ENCODE assay signal across 21 cellular contexts in the genomic region with DNA sequence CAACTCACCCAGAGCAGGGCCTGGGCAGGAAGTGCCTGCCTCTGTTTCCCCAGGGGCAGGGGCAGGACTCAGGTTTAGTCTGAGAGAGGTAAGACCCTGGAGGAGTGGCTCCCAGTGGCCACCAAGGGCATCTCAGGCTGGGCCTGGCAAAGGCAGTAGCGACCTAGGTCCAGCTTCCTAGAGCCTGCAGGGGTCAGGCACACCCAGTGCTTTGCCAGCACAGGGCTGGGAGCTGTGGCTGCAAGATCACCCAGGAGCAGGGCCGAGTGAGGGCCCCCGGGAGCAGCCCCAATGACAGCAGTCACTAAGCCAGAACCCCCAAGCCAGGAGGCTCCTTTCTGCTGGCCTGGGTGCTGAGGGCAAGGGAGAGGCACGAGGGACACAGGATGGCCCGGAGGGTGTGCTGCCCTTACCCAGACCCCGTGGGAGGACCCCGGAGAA. TPM values are rescaled to one million over a fixed set of nuclear protein-coding genes. Genes with fewer than 3 reads are reported as not detected.
DNase-seq lines count a peak whose midpoint lies in the region; TF ChIP-seq lines count a peak whose summit lies in the region.
"Had no signal": no experiment of that assay in that cellular context is flagged by ENCODE, and none has a peak within 500 bp of the region (broad histone marks: within the 10 kb centered on the region; RNA-seq: fewer than 3 reads in every experiment).

No MANE protein-coding gene starts in this region.

- peaks cover 0 to under 1% (median 0%) of the 10 kb centered on the region in 4 donors for H3K4me1 ChIP-seq in stomach
- H3K4me1 ChIP-seq: breast epithelium had no signal

- H3K4me3 Mint-ChIP-seq in HFFc6 (no peak overlapping the region), chondrocyte (ENCODE audit: unreplicated experiment) (no peak overlapping the region), progenitor cell of endocrine pancreas (ENCODE audit: low read depth) (no peak overlapping the region)
- H3K4me3 Mint-ChIP-seq: activated naive CD4-positive, alpha-beta T cell treated with anti-CD3 and anti-CD28 coated beads for 36 hours had no signal

- H3K4me1 Mint-ChIP-seq in HFFc6 (ENCODE audit: low read depth) = peaks cover 5% of the 10 kb centered on the region
- H3K4me1 Mint-ChIP-seq in chondrocyte (ENCODE audit: low read depth) = no peaks in the 10 kb centered on the region
- H3K4me1 Mint-ChIP-seq in progenitor cell of endocrine pancreas (ENCODE audit: low read depth) = no peaks in the 10 kb centered on the region

- intact Hi-C loops in stomach (cut with DNase I; ENCODE audit: low total_unique reads) = no loop called here

- peaks cover 0 to 32% (median 0%) of the 10 kb centered on the region in 3 donors for H3K27me3 ChIP-seq in stomach
- H3K27me3 ChIP-seq: breast epithelium had no signal

- H3K27ac Mint-ChIP-seq in HFFc6 (no peak overlapping the region), chondrocyte (ENCODE audit: unreplicated experiment) (no peak overlapping the region), progenitor cell of endocrine pancreas (no peak overlapping the region)
- H3K27ac Mint-ChIP-seq: activated naive CD4-positive, alpha-beta T cell treated with anti-CD3 and anti-CD28 coated beads for 36 hours had no signal

- peak; percentile 31; the same call in 1 of the 2 replicates for TF ChIP-seq CTCF in HFFc6 (IDR thresholded peaks at IDR 0.05)
- no peak for TF ChIP-seq CTCF in chondrocyte (IDR thresholded peaks at IDR 0.05)
- TF ChIP-seq CTCF in progenitor cell of endocrine pancreas (IDR thresholded peaks at IDR 0.05; ENCODE audit: unreplicated experiment) = peak; percentile 10
- TF ChIP-seq CTCF in stomach (IDR thresholded peaks at IDR 0.05) = no peak

- DNase-seq in DMS53 (lab: John Stamatoyannopoulos, UW) (peak; percentile 40), DMS53 treated with DMSO at 0.1 percent for 48 hours (lab: John Stamatoyannopoulos, UW; ENCODE audit: unreplicated experiment) (no peak), HFFc6 (no peak), chondrocyte (ENCODE audit: low spot score) (peak; percentile 79), progenitor cell of endocrine pancreas (ENCODE audit: low spot score, unreplicated experiment) (no peak), stomach (no peak), epidermal melanocyte (ENCODE audit: insufficient read length, low spot score) (no peak), SKM-1 treated with dmso at 0.1 percent for 144 hours (lab: John Stamatoyannopoulos, UW; ENCODE audit: unreplicated experiment) (no peak)
- DNase-seq: activated CD4-positive, CD25-positive, alpha-beta regulatory T cell; C1 segment of cervical spinal cord; effector memory CD4-positive, alpha-beta T cell; Karpas-422; NCI-H2029; NCI-H526 treated with DMSO at 0.1 percent for 48 hours; PC-9 had no signal

- no peaks in the 10 kb centered on the region for H3K36me3 ChIP-seq in stomach
- H3K36me3 ChIP-seq: breast epithelium had no signal

- H3K27ac ChIP-seq in stomach = no peak overlapping the region
- H3K27ac ChIP-seq: 22Rv1, breast epithelium, PC-9, skin epidermis had no signal

- H3K4me3 ChIP-seq in stomach = no peak overlapping the region
- H3K4me3 ChIP-seq: breast epithelium, GM12878, PC-9, skin epidermis had no signal

- H3K27me3 Mint-ChIP-seq in HFFc6 (ENCODE audit: insufficient read depth) (peaks cover 11% of the 10 kb centered on the region), chondrocyte (ENCODE audit: low read depth) (peaks cover 4% of the 10 kb centered on the region), progenitor cell of endocrine pancreas (peaks cover 11% of the 10 kb centered on the region)

- H3K9me3 Mint-ChIP-seq in HFFc6 (no peaks in the 10 kb centered on the region), chondrocyte (ENCODE audit: low read depth) (no peaks in the 10 kb centered on the region), progenitor cell of endocrine pancreas (ENCODE audit: low read depth) (no peaks in the 10 kb centered on the region)
- H3K9me3 Mint-ChIP-seq: activated naive CD4-positive, alpha-beta T cell treated with anti-CD3 and anti-CD28 coated beads for 36 hours had no signal

- H3K9me3 ChIP-seq in stomach = no peaks in the 10 kb centered on the region
- H3K9me3 ChIP-seq: breast epithelium had no signal

- no peak for TF ChIP-seq POLR2A in stomach (IDR thresholded peaks at IDR 0.05)

- no peaks in the 10 kb centered on the region for H3K36me3 Mint-ChIP-seq in HFFc6 (ENCODE audit: low read depth)
- no peaks in the 10 kb centered on the region for H3K36me3 Mint-ChIP-seq in chondrocyte (ENCODE audit: low read depth)
- H3K36me3 Mint-ChIP-seq in progenitor cell of endocrine pancreas (ENCODE audit: insufficient read depth) = no peaks in the 10 kb centered on the region

- WGBS in stomach, 5 donors = 63 to 79% (median 72%) methylated on average over 4 to 7 of the region's 7 CpGs

- no peak for TF ChIP-seq EP300 in stomach (IDR thresholded peaks at IDR 0.05)

RNA-seq across cellular contexts. Expression of a gene that starts 8.8 kb away (rescaled TPM):
- total RNA-seq in HFFc6 (2021; fragmentation: NEBNext Ultra II Directional; extraction: Animal tissue kit (Norgen Biotek cat#: 25700)) = 10 to 100 TPM; 10.1 to 17.9 (median 11.5) TPM
- total RNA-seq in chondrocyte (0.31 to 1.3 TPM (median 1.1 TPM) in 3 replicates), progenitor cell of endocrine pancreas (0.64 and 0.93 TPM in 2 replicates), stomach (1 to 10 TPM; 4.0 to 9.4 (median 8.1) TPM)
- polyA plus RNA-seq in stomach = 1 to 10 TPM; 3.6 to 6.1 (median 4.7) TPM

RNA-seq across cellular contexts. Expression of a gene that starts 15.7 kb away (rescaled TPM):
- under 1 TPM in 3 of 6 experiments, not detected in 3; 0.25 to 0.39 (median 0.31) TPM for total RNA-seq in HFFc6 (2021; fragmentation: NEBNext Ultra II Directional; extraction: Animal tissue kit (Norgen Biotek cat#: 25700))
- total RNA-seq in chondrocyte (not detected in 3 replicates), progenitor cell of endocrine pancreas (0.29 TPM in 1 of 2 replicates, not detected in the other), stomach (not detected)
- under 1 TPM in 1 of 3 donors, not detected in 2; 0.08 TPM for polyA plus RNA-seq in stomach
- total RNA-seq: Daoy, PC-9 had no signal

RNA-seq across cellular contexts. Expression of a gene that starts 37.6 kb away (rescaled TPM):
- not detected for total RNA-seq in HFFc6 (2021; fragmentation: NEBNext Ultra II Directional; extraction: Animal tissue kit (Norgen Biotek cat#: 25700))
- total RNA-seq in chondrocyte (0.07 TPM in 1 of 3 replicates, not detected in the others), progenitor cell of endocrine pancreas (0.69 and 0.91 TPM in 2 replicates), stomach (1 to 10 TPM in 2 of 5 donors, under 1 TPM in 1, not detected in 2; 0.43 to 2.9 (median 2.0) TPM)
- under 1 TPM; 0.15 to 0.45 (median 0.19) TPM for polyA plus RNA-seq in stomach
- total RNA-seq: Daoy had no signal

RNA-seq across cellular contexts. Expression of a gene that starts 54.6 kb away (rescaled TPM):
- total RNA-seq in HFFc6 (2021; fragmentation: NEBNext Ultra II Directional; extraction: Animal tissue kit (Norgen Biotek cat#: 25700)) = 100 to 1,000 TPM; 167 to 195 (median 180) TPM
- total RNA-seq in chondrocyte = 61.0 to 81.8 TPM (median 66.1 TPM) in 3 replicates
- 117 and 118 TPM in 2 replicates for total RNA-seq in progenitor cell of endocrine pancreas
- total RNA-seq in stomach = 100 to 1,000 TPM in 2 of 5 donors, 10 to 100 TPM in 3; 30.3 to 165 (median 87.5) TPM
- polyA plus RNA-seq in stomach = 10 to 100 TPM; 34.6 to 46.4 (median 43.1) TPM

Comparison
In these comparisons a context has a peak if more than half of its experiments do, and no peak if none do; other contexts are left out.
1. DNase-seq: peak in DMS53 (single experiment) and chondrocyte (single experiment); none in DMS53 treated with DMSO at 0.1 percent for 48 hours (single experiment), HFFc6 (single experiment), progenitor cell of endocrine pancreas (single experiment), stomach (single experiment), epidermal melanocyte (single experiment) and SKM-1 treated with dmso at 0.1 percent for 144 hours (single experiment).
2. CTCF ChIP-seq: peak in HFFc6 (single experiment) and progenitor cell of endocrine pancreas (single experiment); none in chondrocyte (single experiment) and stomach (0 of 7).